In genomic region chr6:129575378-129576118, GRCh38 we compare ENCODE assay signal across 8 cellular contexts.
DNase-seq lines count a peak whose midpoint lies in the region; TF ChIP-seq lines count a peak whose summit lies in the region.

No MANE protein-coding gene starts in this region.

- intact Hi-C loops in Calu3 (cut with micrococcal nuclease; ENCODE audit: unreplicated experiment) = loop anchor here (1.0 kb wide), 1 partner anchor 76 kb away; no protein-coding TSS in a partner anchor

- DNase-seq in Calu3 (peak; percentile 15), SKM-1 (lab: John Stamatoyannopoulos, UW; ENCODE audit: unreplicated experiment) (peak; percentile 45), fibroblast of gingiva (ENCODE audit: low read depth) (peak; percentile 56), nephron progenitor cell (peak; percentile 7)
- DNase-seq in activated CD8-positive, alpha-beta memory T cell treated with anti-CD3 and anti-CD28 coated beads, Interleukin-2, amount 50 U/mL, for 4 hours = no peak
- no peak for DNase-seq in activated naive CD4-positive, alpha-beta T cell treated with anti-CD3 and anti-CD28 coated beads, Interleukin-2, amount 10 ng/mL, durations not matched to agents 7 days and 5 days
- no peak for DNase-seq in activated CD4-positive, CD25-positive, alpha-beta regulatory T cell (lab: John Stamatoyannopoulos, UW)

- peaks cover 13% of the 10 kb centered on the region for H3K4me1 Mint-ChIP-seq in Calu3 (ENCODE audit: low read depth, unreplicated experiment)
- H3K4me1 Mint-ChIP-seq in nephron progenitor cell = no peaks in the 10 kb centered on the region
- H3K4me1 Mint-ChIP-seq in activated naive CD4-positive, alpha-beta T cell treated with anti-CD3 and anti-CD28 coated beads, Interleukin-2, amount 10 ng/mL, durations not matched to agents 7 days and 5 days = peaks cover 7% of the 10 kb centered on the region

- H3K36me3 Mint-ChIP-seq in Calu3 (ENCODE audit: insufficient read depth, unreplicated experiment) (peaks cover 55% of the 10 kb centered on the region), nephron progenitor cell (ENCODE audit: low read depth) (no peaks in the 10 kb centered on the region)
- H3K36me3 Mint-ChIP-seq in activated naive CD4-positive, alpha-beta T cell treated with anti-CD3 and anti-CD28 coated beads, Interleukin-2, amount 10 ng/mL, durations not matched to agents 7 days and 5 days = peaks cover 5% of the 10 kb centered on the region

- peak; percentile 64 for TF ChIP-seq RAD21 in Ishikawa (IDR thresholded peaks at IDR 0.05; ENCODE audit: low read depth)

- H3K27me3 Mint-ChIP-seq in Calu3 (ENCODE audit: unreplicated experiment) (no peaks in the 10 kb centered on the region), nephron progenitor cell (ENCODE audit: low read depth, poor library complexity) (peaks cover 7% of the 10 kb centered on the region)
- H3K27me3 Mint-ChIP-seq in activated naive CD4-positive, alpha-beta T cell treated with anti-CD3 and anti-CD28 coated beads, Interleukin-2, amount 10 ng/mL, durations not matched to agents 7 days and 5 days = no peaks in the 10 kb centered on the region

- H3K9me3 Mint-ChIP-seq in Calu3 (ENCODE audit: low read depth, unreplicated experiment) (peaks cover 3% of the 10 kb centered on the region), nephron progenitor cell (peaks cover 20% of the 10 kb centered on the region)
- H3K9me3 Mint-ChIP-seq in activated naive CD4-positive, alpha-beta T cell treated with anti-CD3 and anti-CD28 coated beads, Interleukin-2, amount 10 ng/mL, durations not matched to agents 7 days and 5 days = peaks cover 5% of the 10 kb centered on the region

- no peak for TF ChIP-seq EP300 in Ishikawa (IDR thresholded peaks at IDR 0.05; ENCODE audit: borderline replicate concordance)

- H3K27ac Mint-ChIP-seq in Calu3 (ENCODE audit: unreplicated experiment) = peak overlapping the region; percentile 39
- H3K27ac Mint-ChIP-seq in nephron progenitor cell = no peak overlapping the region
- H3K27ac Mint-ChIP-seq in activated naive CD4-positive, alpha-beta T cell treated with anti-CD3 and anti-CD28 coated beads, Interleukin-2, amount 10 ng/mL, durations not matched to agents 7 days and 5 days = no peak overlapping the region

- BruUV-seq in Calu3 (replicated peaks; lab: Mats Ljungman, UMichigan) = no TSS peak

- TF ChIP-seq CTCF in Calu3 (IDR thresholded peaks at IDR 0.05; ENCODE audit: unreplicated experiment) (peak; percentile 72), nephron progenitor cell (IDR thresholded peaks at IDR 0.05) (peak; percentile 66)

- CTCF ChIA-PET in Calu3 (lab: Charles Lee) = interaction anchor here (0.6 to 1.1 kb wide), 3 partner anchors 74 to 132 kb away, joined by 4 to 7 read pairs (median 4); no protein-coding TSS in a partner anchor
- CTCF ChIA-PET in activated naive CD4-positive, alpha-beta T cell treated with anti-CD3 and anti-CD28 coated beads, Interleukin-2, amount 10 ng/mL, durations not matched to agents 7 days and 5 days (lab: Charles Lee) = interaction anchor here (0.6 to 1.0 kb wide), 4 partner anchors 10 to 152 kb away, joined by 3 to 5 read pairs (median 3); no protein-coding TSS in a partner anchor

- H3K4me3 Mint-ChIP-seq in Calu3 (ENCODE audit: low read depth, unreplicated experiment) (no peak overlapping the region), nephron progenitor cell (no peak overlapping the region)
- H3K4me3 Mint-ChIP-seq in activated naive CD4-positive, alpha-beta T cell treated with anti-CD3 and anti-CD28 coated beads, Interleukin-2, amount 10 ng/mL, durations not matched to agents 7 days and 5 days = no peak overlapping the region

TF ChIP-seq in Ishikawa, 13 proteins besides CTCF, POLR2A, EP300 and RAD21:
- TF ChIP-seq TEAD4 (IDR thresholded peaks at IDR 0.05) (no peak), TAF1 (IDR thresholded peaks at IDR 0.05; ENCODE audit: low read depth) (no peak), TCF12 (IDR thresholded peaks at IDR 0.05; ENCODE audit: low read depth) (no peak), REST (IDR thresholded peaks at IDR 0.05; ENCODE audit: low read depth) (no peak), EGR1 (IDR thresholded peaks at IDR 0.05) (no peak), FOXM1 (IDR thresholded peaks at IDR 0.05; ENCODE audit: borderline replicate concordance, low read depth) (no peak), CEBPB (IDR thresholded peaks at IDR 0.05) (no peak), CREB1 (IDR thresholded peaks at IDR 0.05; ENCODE audit: low read depth) (no peak), USF1 (IDR thresholded peaks at IDR 0.05) (no peak), ZBTB7A (IDR thresholded peaks at IDR 0.05; ENCODE audit: low read depth) (no peak), MAX (IDR thresholded peaks at IDR 0.05) (no peak), YY1 (IDR thresholded peaks at IDR 0.05; ENCODE audit: low read depth) (no peak), NFIC (IDR thresholded peaks at IDR 0.05) (no peak)

Comparison
In these comparisons a context has a peak if more than half of its experiments do, and no peak if none do; other contexts are left out.
1. DNase-seq: peak in Calu3 (single experiment), SKM-1 (single experiment), fibroblast of gingiva (single experiment) and nephron progenitor cell (single experiment); none in activated CD8-positive, alpha-beta memory T cell treated with anti-CD3 and anti-CD28 coated beads, Interleukin-2, amount 50 U/mL, for 4 hours (single experiment), activated naive CD4-positive, alpha-beta T cell treated with anti-CD3 and anti-CD28 coated beads, Interleukin-2, amount 10 ng/mL, durations not matched to agents 7 days and 5 days (single experiment) and activated CD4-positive, CD25-positive, alpha-beta regulatory T cell (0 of 4).